ENCODE assay signal across 21 cellular contexts in the genomic region with DNA sequence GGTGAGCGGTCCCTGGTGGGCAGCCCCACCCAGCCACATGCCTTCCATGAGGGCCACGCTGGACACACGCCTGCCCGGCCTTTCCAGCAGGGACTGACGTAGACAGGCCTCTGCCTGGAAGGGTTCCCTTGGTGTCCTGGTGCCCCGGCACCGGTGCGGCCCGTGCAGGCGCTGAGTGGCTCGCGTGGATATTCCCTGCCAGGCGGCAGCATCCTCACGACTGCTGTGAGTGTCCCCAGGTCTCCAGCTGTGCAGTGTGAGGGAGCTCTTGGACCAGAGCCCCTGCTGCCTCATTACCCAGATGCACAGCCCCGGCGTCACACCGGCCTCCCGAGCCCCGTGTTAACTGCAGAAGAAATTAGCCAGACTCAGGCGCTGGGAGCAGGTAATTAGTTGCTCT.
"Had no signal": no experiment of that assay in that cellular context is flagged by ENCODE, and none has a peak within 500 bp of the region (broad histone marks: within the 10 kb centered on the region; RNA-seq: fewer than 3 reads in every experiment).

No MANE protein-coding gene starts in this region.

- DNase-seq: activated CD4-positive, alpha-beta memory T cell treated with anti-CD3 and anti-CD28 coated beads for 36 hours; activated CD4-positive, alpha-beta T cell treated with anti-CD3 and anti-CD28 coated beads for 36 hours; activated T-cell treated with anti-CD3 and anti-CD28 coated beads for 4 hours; central memory CD4-positive, alpha-beta T cell; gastrocnemius medialis; heart right ventricle; mesenchymal stem cell; naive thymus-derived CD4-positive, alpha-beta T cell; pancreas; right lobe of liver; small intestine; stimulated activated CD4-positive, alpha-beta T cell treated with anti-CD3 and anti-CD28 coated beads, Interleukin-15, amount 100 ng/mL, for 24 hours; stimulated activated CD4-positive, alpha-beta T cell treated with anti-CD3 and anti-CD28 coated beads, Interleukin-2, amount 100 ng/mL, for 48 hours; stomach; upper lobe of right lung had no signal

- H3K27ac ChIP-seq: coronary artery, gastrocnemius medialis, heart right ventricle, pancreas, right lobe of liver, stomach, thoracic aorta, upper lobe of right lung had no signal

- H3K9me3 ChIP-seq: gastrocnemius medialis, heart right ventricle, pancreas, right lobe of liver, stomach, thoracic aorta, upper lobe of right lung had no signal

- H3K4me1 ChIP-seq: gastrocnemius medialis, heart right ventricle, pancreas, upper lobe of right lung had no signal

- H3K36me3 Mint-ChIP-seq: activated CD4-positive, alpha-beta memory T cell treated with anti-CD3 and anti-CD28 coated beads for 36 hours; activated naive CD8-positive, alpha-beta T cell; naive thymus-derived CD4-positive, alpha-beta T cell; WTC11 had no signal

- H3K4me3 Mint-ChIP-seq: activated CD4-positive, alpha-beta memory T cell treated with anti-CD3 and anti-CD28 coated beads for 36 hours; activated CD4-positive, alpha-beta T cell treated with anti-CD3 and anti-CD28 coated beads for 36 hours; activated naive CD8-positive, alpha-beta T cell; activated T-helper 1 cell treated with anti-CD3 and anti-CD28 coated beads, Interleukin-12 subunit alpha, Interleukin-12 subunit beta, Interleukin-2, Interleukin-4 antibody, amounts not matched to agents 30 ng/mL and 10 ng/mL and 1 ng/mL, durations not matched to agents 14 hours and 24 hours and 36 hours; naive thymus-derived CD4-positive, alpha-beta T cell; T-helper 2 cell treated with Interferon-gamma antibody and Interleukin-4, amounts not matched to agents 5 μg/mL and 100 μg/mL, for 36 hours; WTC11 had no signal

- H3K27ac Mint-ChIP-seq: activated CD4-positive, alpha-beta memory T cell treated with anti-CD3 and anti-CD28 coated beads for 36 hours; activated CD4-positive, alpha-beta T cell treated with anti-CD3 and anti-CD28 coated beads for 36 hours; activated naive CD8-positive, alpha-beta T cell; activated T-helper 1 cell treated with anti-CD3 and anti-CD28 coated beads, Interleukin-12 subunit alpha, Interleukin-12 subunit beta, Interleukin-2, Interleukin-4 antibody, amounts not matched to agents 30 ng/mL and 10 ng/mL and 1 ng/mL, durations not matched to agents 14 hours and 24 hours and 36 hours; naive thymus-derived CD4-positive, alpha-beta T cell; T-helper 2 cell treated with Interferon-gamma antibody and Interleukin-4, amounts not matched to agents 5 μg/mL and 100 μg/mL, for 36 hours had no signal

- H3K27me3 Mint-ChIP-seq: activated CD4-positive, alpha-beta memory T cell treated with anti-CD3 and anti-CD28 coated beads for 36 hours; activated naive CD8-positive, alpha-beta T cell had no signal

- H3K4me3 ChIP-seq: coronary artery, gastrocnemius medialis, heart right ventricle, pancreas, right lobe of liver, stomach, thoracic aorta, upper lobe of right lung had no signal

- H3K27me3 ChIP-seq: pancreas, right lobe of liver had no signal

- H3K36me3 ChIP-seq: gastrocnemius medialis, heart right ventricle, pancreas, right lobe of liver, stomach, thoracic aorta, upper lobe of right lung had no signal

- H3K9me3 Mint-ChIP-seq: activated CD4-positive, alpha-beta memory T cell treated with anti-CD3 and anti-CD28 coated beads for 36 hours; activated T-helper 1 cell treated with anti-CD3 and anti-CD28 coated beads, Interleukin-12 subunit alpha, Interleukin-12 subunit beta, Interleukin-2, Interleukin-4 antibody, amounts not matched to agents 30 ng/mL and 10 ng/mL and 1 ng/mL, durations not matched to agents 14 hours and 24 hours and 36 hours; naive thymus-derived CD4-positive, alpha-beta T cell; T-helper 2 cell treated with Interferon-gamma antibody and Interleukin-4, amounts not matched to agents 5 μg/mL and 100 μg/mL, for 36 hours; WTC11 had no signal
